Comparison of ENCODE assay signal across 9 cellular contexts in genomic region chr14:68627868-68628604, GRCh38.
DNase-seq lines count a peak whose midpoint lies in the region; ATAC-seq and TF ChIP-seq lines count a peak whose summit lies in the region.
"Had no signal": no experiment of that assay in that cellular context is flagged by ENCODE, and none has a peak within 500 bp of the region (broad histone marks: within the 10 kb centered on the region; RNA-seq: fewer than 3 reads in every experiment).

No MANE protein-coding gene starts in this region.

- peaks cover 5% of the 10 kb centered on the region for H3F3A ChIP-seq in smooth muscle cell (ENCODE audit: low read depth)

- ATAC-seq in HG02571 (IDR thresholded peaks at IDR 0.05; ENCODE audit: unreplicated experiment) = no peak
- ATAC-seq: A549 had no signal

- no peaks in the 10 kb centered on the region for H3K9me3 Mint-ChIP-seq in activated naive CD4-positive, alpha-beta T cell treated with anti-CD3 and anti-CD28 coated beads, Interleukin-2, amount 50 U/mL, for 24 hours

- no peak overlapping the region for H3K27ac Mint-ChIP-seq in activated naive CD4-positive, alpha-beta T cell treated with anti-CD3 and anti-CD28 coated beads, Interleukin-2, amount 50 U/mL, for 24 hours

- H3K4me3 Mint-ChIP-seq in activated naive CD4-positive, alpha-beta T cell treated with anti-CD3 and anti-CD28 coated beads, Interleukin-2, amount 50 U/mL, for 24 hours = peak overlapping the region; percentile 75

- H3K9ac ChIP-seq in smooth muscle cell (ENCODE audit: low read depth) = peak overlapping the region; percentile 72

- peaks cover 15% of the 10 kb centered on the region for H3K4me1 Mint-ChIP-seq in activated naive CD4-positive, alpha-beta T cell treated with anti-CD3 and anti-CD28 coated beads, Interleukin-2, amount 50 U/mL, for 24 hours

- WGBS in smooth muscle cell (ENCODE audit: low lambda C conversion rate) = 15% methylated on average over 37 of the region's 37 CpGs

- no peaks in the 10 kb centered on the region for H3K36me3 Mint-ChIP-seq in activated naive CD4-positive, alpha-beta T cell treated with anti-CD3 and anti-CD28 coated beads, Interleukin-2, amount 50 U/mL, for 24 hours

- H3K79me2 ChIP-seq in smooth muscle cell (ENCODE audit: low read depth) = no peaks in the 10 kb centered on the region

- H3K9me3 ChIP-seq in smooth muscle cell (replicated peaks; ENCODE audit: low read depth) = no peaks in the 10 kb centered on the region
- H3K9me3 ChIP-seq: A549 had no signal

- H3K27me3 Mint-ChIP-seq in activated naive CD4-positive, alpha-beta T cell treated with anti-CD3 and anti-CD28 coated beads, Interleukin-2, amount 50 U/mL, for 24 hours = no peaks in the 10 kb centered on the region

- no peaks in the 10 kb centered on the region for H4K20me1 ChIP-seq in smooth muscle cell (ENCODE audit: low read depth)

- H3K27ac ChIP-seq in smooth muscle cell (ENCODE audit: low read depth) = peak overlapping the region; percentile 90

- peak overlapping the region; percentile 80 for H2AFZ ChIP-seq in smooth muscle cell (ENCODE audit: low read depth)

- H3K36me3 ChIP-seq in smooth muscle cell (ENCODE audit: low read depth) = no peaks in the 10 kb centered on the region

- H3K27me3 ChIP-seq in smooth muscle cell (ENCODE audit: low read depth) = no peaks in the 10 kb centered on the region

- H3K4me1 ChIP-seq in smooth muscle cell (ENCODE audit: low read depth) = peaks cover 19% of the 10 kb centered on the region
- H3K4me1 ChIP-seq: A549 had no signal

- H3K4me2 ChIP-seq in smooth muscle cell = peak overlapping the region; percentile 88
- H3K4me2 ChIP-seq: A549 had no signal

- H3K4me3 ChIP-seq in iPS-11a (ENCODE audit: low read depth, low read length) = peak overlapping the region; percentile 18
- H3K4me3 ChIP-seq in smooth muscle cell = peak overlapping the region; percentile 37
- H3K4me3 ChIP-seq: A549 had no signal

- DNase-seq in NCI-H1436 (lab: John Stamatoyannopoulos, UW) = peak; percentile 58
- DNase-seq in NCI-H1436 treated with DMSO at 0.1 percent for 48 hours (lab: John Stamatoyannopoulos, UW) = no peak
- DNase-seq in smooth muscle cell (lab: John Stamatoyannopoulos, UW; ENCODE audit: unreplicated experiment) = no peak
- DNase-seq in GM03348 (ENCODE audit: low spot score) = no peak
- DNase-seq in GDM1 (lab: John Stamatoyannopoulos, UW) = no peak

- TF ChIP-seq CTCF in smooth muscle cell (IDR thresholded peaks at IDR 0.05; ENCODE audit: borderline replicate concordance, insufficient read depth, poor library complexity, severe bottlenecking) = no peak
